Comparison of ENCODE assay signal across 1 cellular context in genomic region chr3:17742092-17742836, GRCh38.
A peak's percentile ranks its signal among the peaks of the same experiment; 100 is the strongest.
TF ChIP-seq lines count a peak whose summit lies in the region.

TBC1D5 (minus strand) TSS chr3:17742631; CDS start chr3:17508570, 234,061 bp downstream.

TF ChIP-seq in WTC11, 78 proteins besides CTCF, POLR2A, EP300 and RAD21 (continued from another document and continues in another):
- TF ChIP-seq ATF2 (CRISPR knock-in tag; IDR thresholded peaks at IDR 0.05; ENCODE audit: borderline replicate concordance, low read depth) = no peak
- TF ChIP-seq HMGA2 (CRISPR knock-in tag; IDR thresholded peaks at IDR 0.05) = no peak
- no peak for TF ChIP-seq NFATC4 (CRISPR knock-in tag; IDR thresholded peaks at IDR 0.05)
- peak; percentile 49 for TF ChIP-seq TEAD1 (CRISPR knock-in tag; IDR thresholded peaks at IDR 0.05)
- no peak for TF ChIP-seq GTF2I (CRISPR knock-in tag; conservative IDR thresholded peaks at IDR 0.05)
- no peak for TF ChIP-seq GRHL2 (CRISPR knock-in tag; IDR thresholded peaks at IDR 0.05; ENCODE audit: insufficient replicate concordance, severe bottlenecking)
- peak; percentile 84 for TF ChIP-seq MAX (CRISPR knock-in tag; IDR thresholded peaks at IDR 0.05)
- TF ChIP-seq SMAD3 (CRISPR knock-in tag; IDR thresholded peaks at IDR 0.05; ENCODE audit: borderline replicate concordance) = peak; percentile 12; the same call in 1 of the 2 replicates
- peak; percentile 39; the same call in 1 of the 2 replicates for TF ChIP-seq MYBL2 (CRISPR knock-in tag; IDR thresholded peaks at IDR 0.05)
- no peak for TF ChIP-seq CDX4 (CRISPR knock-in tag; IDR thresholded peaks at IDR 0.05; ENCODE audit: borderline replicate concordance)
- no peak for TF ChIP-seq ZNF281 (CRISPR knock-in tag; IDR thresholded peaks at IDR 0.05)
- 0 out of 2 replicates have a peak, but pooled peaks have one; percentile 38 for TF ChIP-seq EMX1 (CRISPR knock-in tag; IDR thresholded peaks at IDR 0.05)
- no peak for TF ChIP-seq CBFB (CRISPR knock-in tag; IDR thresholded peaks at IDR 0.05; ENCODE audit: low read depth)
- TF ChIP-seq ZNF219 (CRISPR knock-in tag; IDR thresholded peaks at IDR 0.05; ENCODE audit: borderline replicate concordance) = peak; percentile 49; the same call in 1 of the 2 replicates
- no peak for TF ChIP-seq TP53 (CRISPR knock-in tag; IDR thresholded peaks at IDR 0.05)
- no peak for TF ChIP-seq SOX15 (CRISPR knock-in tag; IDR thresholded peaks at IDR 0.05)
- TF ChIP-seq NR2C2 (CRISPR knock-in tag; IDR thresholded peaks at IDR 0.05) = no peak
- TF ChIP-seq RORB (CRISPR knock-in tag; IDR thresholded peaks at IDR 0.05) = no peak
- TF ChIP-seq E2F5 (CRISPR knock-in tag; IDR thresholded peaks at IDR 0.05) = peak; percentile 86
- peak; percentile 15; the same call in 1 of the 2 replicates for TF ChIP-seq AFF4 (CRISPR knock-in tag; IDR thresholded peaks at IDR 0.05; ENCODE audit: borderline replicate concordance)
- peak; percentile 81 for TF ChIP-seq FOXP1 (CRISPR knock-in tag; IDR thresholded peaks at IDR 0.05; ENCODE audit: borderline replicate concordance)
- TF ChIP-seq ATF6 (CRISPR knock-in tag; IDR thresholded peaks at IDR 0.05) = no peak
- TF ChIP-seq MXD4 (CRISPR knock-in tag; IDR thresholded peaks at IDR 0.05; ENCODE audit: borderline replicate concordance) = no peak
- peak; percentile 59; the same call in 1 of the 2 replicates for TF ChIP-seq CREM (CRISPR knock-in tag; IDR thresholded peaks at IDR 0.05)
- no peak for TF ChIP-seq ELF4 (CRISPR knock-in tag; IDR thresholded peaks at IDR 0.05; ENCODE audit: low read depth)
- peak; percentile 29; the same call in 1 of the 2 replicates for TF ChIP-seq TEAD4 (CRISPR knock-in tag; IDR thresholded peaks at IDR 0.05)
- no peak for TF ChIP-seq CREB1 (CRISPR knock-in tag; IDR thresholded peaks at IDR 0.05)
- TF ChIP-seq OVOL2 (CRISPR knock-in tag; IDR thresholded peaks at IDR 0.05; ENCODE audit: borderline replicate concordance) = no peak
- no peak for TF ChIP-seq JAZF1 (CRISPR knock-in tag; IDR thresholded peaks at IDR 0.05)
- TF ChIP-seq IRF2 (CRISPR knock-in tag; IDR thresholded peaks at IDR 0.05; ENCODE audit: borderline replicate concordance, low read depth) = no peak
- no peak; the same call in 1 of the 2 replicates for TF ChIP-seq ETV6 (CRISPR knock-in tag; IDR thresholded peaks at IDR 0.05)
- TF ChIP-seq E2F4 (CRISPR knock-in tag; IDR thresholded peaks at IDR 0.05; ENCODE audit: borderline replicate concordance, low read depth) = 0 out of 2 replicates have a peak, but pooled peaks have one; percentile 72
- TF ChIP-seq ARID4B (CRISPR knock-in tag; IDR thresholded peaks at IDR 0.05; ENCODE audit: borderline replicate concordance) = no peak
- no peak for TF ChIP-seq NR1H2 (CRISPR knock-in tag; IDR thresholded peaks at IDR 0.05)
- TF ChIP-seq ZNF232 (CRISPR knock-in tag; IDR thresholded peaks at IDR 0.05) = peak; percentile 59; the same call in 1 of the 2 replicates
- peak; percentile 73; the same call in 1 of the 2 replicates for TF ChIP-seq E2F1 (CRISPR knock-in tag; IDR thresholded peaks at IDR 0.05)
- no peak for TF ChIP-seq MLX (CRISPR knock-in tag; IDR thresholded peaks at IDR 0.05)
- no peak; the same call in 1 of the 2 replicates for TF ChIP-seq ZNF263 (CRISPR knock-in tag; IDR thresholded peaks at IDR 0.05; ENCODE audit: low read depth)
